1 cellular context compared by ENCODE assay signal in the genomic region with DNA sequence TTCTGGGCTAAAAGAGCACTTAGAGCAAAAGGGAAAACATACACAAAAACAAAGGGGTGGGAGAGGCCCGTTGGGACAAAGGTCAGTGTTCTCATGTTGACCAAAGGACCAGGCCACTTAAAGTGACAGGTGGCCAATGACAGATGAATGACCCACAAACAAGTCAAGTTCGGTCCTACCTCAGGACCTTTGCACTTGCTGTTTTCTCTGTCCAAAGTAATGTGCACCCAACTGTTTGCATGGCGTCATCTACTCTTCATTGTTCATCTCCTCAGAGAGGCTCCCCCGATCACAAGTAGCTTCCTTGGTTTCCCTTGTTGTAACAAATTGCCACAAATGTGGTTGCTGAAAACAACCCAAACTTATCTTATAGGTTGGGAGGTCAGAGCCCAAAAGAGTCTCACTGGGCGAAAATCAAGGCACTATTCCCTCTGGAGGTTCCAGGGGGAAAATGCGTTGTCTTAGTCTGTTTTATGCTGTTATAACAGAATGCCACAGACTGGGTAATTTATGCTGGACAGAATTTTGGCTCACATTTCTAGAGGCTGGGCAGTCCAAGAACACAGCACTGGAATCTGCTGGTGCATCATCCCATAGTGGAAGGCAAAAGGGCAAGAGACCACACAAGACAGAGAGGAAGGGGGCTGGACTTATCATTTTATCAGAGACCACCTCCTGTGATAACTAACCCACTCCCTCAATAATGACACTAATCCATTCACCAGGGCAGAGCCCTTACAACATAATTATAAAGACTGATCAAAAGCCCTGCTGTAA.
A peak's percentile ranks its signal among the peaks of the same experiment; 100 is the strongest.
TF ChIP-seq lines count a peak whose summit lies in the region.

No MANE protein-coding gene starts in this region.

TF ChIP-seq in HepG2, 621 proteins besides CTCF, POLR2A, EP300 and RAD21 (continued from another document and continues in another):
- TF ChIP-seq ZKSCAN5 (CRISPR knock-in tag; IDR thresholded peaks at IDR 0.05) (no peak), ATF7 (IDR thresholded peaks at IDR 0.05) (0 out of 2 replicates have a peak, but pooled peaks have one; percentile 3), ATF7 (CRISPR knock-in tag; IDR thresholded peaks at IDR 0.05) (peak; percentile 84), RFXANK (CRISPR knock-in tag; IDR thresholded peaks at IDR 0.05) (no peak), MXI1 (IDR thresholded peaks at IDR 0.05; ENCODE audit: borderline replicate concordance, low read depth, low read length) (peak; percentile 42; the same call in 1 of the 3 replicates), ZNF335 (CRISPR knock-in tag; IDR thresholded peaks at IDR 0.05) (no peak; the same call in 1 of the 2 replicates), MIER3 (CRISPR knock-in tag; IDR thresholded peaks at IDR 0.05; ENCODE audit: borderline replicate concordance) (peak; percentile 27; the same call in 1 of the 2 replicates), SRSF4 (IDR thresholded peaks at IDR 0.05; ENCODE audit: low read depth, low read length, poor library complexity, severe bottlenecking) (no peak), MEIS2 (CRISPR knock-in tag; IDR thresholded peaks at IDR 0.05) (peak; percentile 98), PPARG (CRISPR knock-in tag; conservative IDR thresholded peaks at IDR 0.05) (peak; percentile 81), ZNF891 (CRISPR knock-in tag; IDR thresholded peaks at IDR 0.05) (no peak), HOXA3 (CRISPR knock-in tag; IDR thresholded peaks at IDR 0.05) (peak; percentile 59; the same call in 1 of the 2 replicates), NPAS2 (CRISPR knock-in tag; IDR thresholded peaks at IDR 0.05; ENCODE audit: borderline replicate concordance) (no peak), MYC (CRISPR knock-in tag; IDR thresholded peaks at IDR 0.05; ENCODE audit: borderline replicate concordance) (0 out of 2 replicates have a peak, but pooled peaks have one; percentile 53), ZNF552 (CRISPR knock-in tag; IDR thresholded peaks at IDR 0.05; ENCODE audit: borderline replicate concordance) (no peak), EHMT2 (IDR thresholded peaks at IDR 0.05; ENCODE audit: borderline replicate concordance, low read depth, low read length) (peak; percentile 73; the same call in 1 of the 2 replicates), CENPX (CRISPR knock-in tag; IDR thresholded peaks at IDR 0.05) (no peak), CCDC6 (CRISPR knock-in tag; IDR thresholded peaks at IDR 0.05) (peak; percentile 60; the same call in 1 of the 2 replicates), NCOA1 (CRISPR knock-in tag; IDR thresholded peaks at IDR 0.05) (no peak), BRD4 (CRISPR knock-in tag; IDR thresholded peaks at IDR 0.05) (0 out of 2 replicates have a peak, but pooled peaks have one; percentile 38), CREM (IDR thresholded peaks at IDR 0.05) (peak; percentile 78; the same call in 1 of the 2 replicates), CREM (CRISPR knock-in tag; IDR thresholded peaks at IDR 0.05) (no peak), ZBTB34 (CRISPR knock-in tag; IDR thresholded peaks at IDR 0.05) (peak; percentile 33; the same call in 1 of the 2 replicates), IRF2 (CRISPR knock-in tag; IDR thresholded peaks at IDR 0.05) (peak; percentile 59; the same call in 1 of the 2 replicates), KAT2B (IDR thresholded peaks at IDR 0.05; ENCODE audit: borderline replicate concordance, low read depth, low read length) (no peak), MZF1 (CRISPR knock-in tag; IDR thresholded peaks at IDR 0.05; ENCODE audit: borderline replicate concordance) (no peak), IRX3 (CRISPR knock-in tag; IDR thresholded peaks at IDR 0.05; ENCODE audit: borderline replicate concordance, low read depth) (no peak), RERE (CRISPR knock-in tag; IDR thresholded peaks at IDR 0.05; ENCODE audit: low read depth) (no peak), TBX2 (CRISPR knock-in tag; IDR thresholded peaks at IDR 0.05; ENCODE audit: borderline replicate concordance) (peak; percentile 77; the same call in 1 of the 2 replicates), FOXO1 (CRISPR knock-in tag; IDR thresholded peaks at IDR 0.05) (peak; percentile 94), ZBTB39 (CRISPR knock-in tag; IDR thresholded peaks at IDR 0.05) (peak; percentile 50; the same call in 1 of the 2 replicates), PLRG1 (conservative IDR thresholded peaks at IDR 0.05) (no peak), SMARCE1 (IDR thresholded peaks at IDR 0.05; ENCODE audit: borderline replicate concordance) (no peak), ZNF691 (CRISPR knock-in tag; IDR thresholded peaks at IDR 0.05; ENCODE audit: borderline replicate concordance, low read depth) (peak; percentile 79; the same call in 1 of the 2 replicates), ZNF354B (CRISPR knock-in tag; IDR thresholded peaks at IDR 0.05) (no peak)
- TF ChIP-seq, protein P1, sequence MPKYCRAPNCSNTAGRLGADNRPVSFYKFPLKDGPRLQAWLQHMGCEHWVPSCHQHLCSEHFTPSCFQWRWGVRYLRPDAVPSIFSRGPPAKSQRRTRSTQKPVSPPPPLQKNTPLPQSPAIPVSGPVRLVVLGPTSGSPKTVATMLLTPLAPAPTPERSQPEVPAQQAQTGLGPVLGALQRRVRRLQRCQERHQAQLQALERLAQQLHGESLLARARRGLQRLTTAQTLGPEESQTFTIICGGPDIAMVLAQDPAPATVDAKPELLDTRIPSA (CRISPR knock-in tag; IDR thresholded peaks at IDR 0.05; ENCODE audit: borderline replicate concordance): no peak
- TF ChIP-seq, protein P2, sequence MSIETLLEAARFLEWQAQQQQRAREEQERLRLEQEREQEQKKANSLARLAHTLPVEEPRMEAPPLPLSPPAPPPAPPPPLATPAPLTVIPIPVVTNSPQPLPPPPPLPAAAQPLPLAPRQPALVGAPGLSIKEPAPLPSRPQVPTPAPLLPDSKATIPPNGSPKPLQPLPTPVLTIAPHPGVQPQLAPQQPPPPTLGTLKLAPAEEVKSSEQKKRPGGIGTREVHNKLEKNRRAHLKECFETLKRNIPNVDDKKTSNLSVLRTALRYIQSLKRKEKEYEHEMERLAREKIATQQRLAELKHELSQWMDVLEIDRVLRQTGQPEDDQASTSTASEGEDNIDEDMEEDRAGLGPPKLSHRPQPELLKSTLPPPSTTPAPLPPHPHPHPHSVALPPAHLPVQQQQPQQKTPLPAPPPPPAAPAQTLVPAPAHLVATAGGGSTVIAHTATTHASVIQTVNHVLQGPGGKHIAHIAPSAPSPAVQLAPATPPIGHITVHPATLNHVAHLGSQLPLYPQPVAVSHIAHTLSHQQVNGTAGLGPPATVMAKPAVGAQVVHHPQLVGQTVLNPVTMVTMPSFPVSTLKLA (IDR thresholded peaks at IDR 0.05): 0 out of 2 replicates have a peak, but pooled peaks have one; percentile 16
- TF ChIP-seq, protein P3, sequence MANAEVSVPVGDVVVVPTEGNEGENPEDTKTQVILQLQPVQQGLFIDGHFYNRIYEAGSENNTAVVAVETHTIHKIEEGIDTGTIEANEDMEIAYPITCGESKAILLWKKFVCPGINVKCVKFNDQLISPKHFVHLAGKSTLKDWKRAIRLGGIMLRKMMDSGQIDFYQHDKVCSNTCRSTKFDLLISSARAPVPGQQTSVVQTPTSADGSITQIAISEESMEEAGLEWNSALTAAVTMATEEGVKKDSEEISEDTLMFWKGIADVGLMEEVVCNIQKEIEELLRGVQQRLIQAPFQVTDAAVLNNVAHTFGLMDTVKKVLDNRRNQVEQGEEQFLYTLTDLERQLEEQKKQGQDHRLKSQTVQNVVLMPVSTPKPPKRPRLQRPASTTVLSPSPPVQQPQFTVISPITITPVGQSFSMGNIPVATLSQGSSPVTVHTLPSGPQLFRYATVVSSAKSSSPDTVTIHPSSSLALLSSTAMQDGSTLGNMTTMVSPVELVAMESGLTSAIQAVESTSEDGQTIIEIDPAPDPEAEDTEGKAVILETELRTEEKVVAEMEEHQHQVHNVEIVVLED (CRISPR knock-in tag; IDR thresholded peaks at IDR 0.05; ENCODE audit: borderline replicate concordance): no peak
- TF ChIP-seq, protein P4, sequence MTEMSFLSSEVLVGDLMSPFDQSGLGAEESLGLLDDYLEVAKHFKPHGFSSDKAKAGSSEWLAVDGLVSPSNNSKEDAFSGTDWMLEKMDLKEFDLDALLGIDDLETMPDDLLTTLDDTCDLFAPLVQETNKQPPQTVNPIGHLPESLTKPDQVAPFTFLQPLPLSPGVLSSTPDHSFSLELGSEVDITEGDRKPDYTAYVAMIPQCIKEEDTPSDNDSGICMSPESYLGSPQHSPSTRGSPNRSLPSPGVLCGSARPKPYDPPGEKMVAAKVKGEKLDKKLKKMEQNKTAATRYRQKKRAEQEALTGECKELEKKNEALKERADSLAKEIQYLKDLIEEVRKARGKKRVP (CRISPR knock-in tag; IDR thresholded peaks at IDR 0.05): no peak
- TF ChIP-seq, protein P5, sequence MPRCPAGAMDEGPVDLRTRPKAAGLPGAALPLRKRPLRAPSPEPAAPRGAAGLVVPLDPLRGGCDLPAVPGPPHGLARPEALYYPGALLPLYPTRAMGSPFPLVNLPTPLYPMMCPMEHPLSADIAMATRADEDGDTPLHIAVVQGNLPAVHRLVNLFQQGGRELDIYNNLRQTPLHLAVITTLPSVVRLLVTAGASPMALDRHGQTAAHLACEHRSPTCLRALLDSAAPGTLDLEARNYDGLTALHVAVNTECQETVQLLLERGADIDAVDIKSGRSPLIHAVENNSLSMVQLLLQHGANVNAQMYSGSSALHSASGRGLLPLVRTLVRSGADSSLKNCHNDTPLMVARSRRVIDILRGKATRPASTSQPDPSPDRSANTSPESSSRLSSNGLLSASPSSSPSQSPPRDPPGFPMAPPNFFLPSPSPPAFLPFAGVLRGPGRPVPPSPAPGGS (CRISPR knock-in tag; IDR thresholded peaks at IDR 0.05): no peak
